In genomic region chr1:65812065-65812464, GRCh38 we compare ENCODE assay signal across 8 cellular contexts. TPM values are rescaled to one million over a fixed set of nuclear protein-coding genes. Genes with fewer than 3 reads are reported as not detected.
DNase-seq lines count a peak whose midpoint lies in the region; ATAC-seq and TF ChIP-seq lines count a peak whose summit lies in the region.

No MANE protein-coding gene starts in this region.

- peaks cover 10% of the 10 kb centered on the region for H3K9me3 Mint-ChIP-seq in T-helper 2 cell treated with Interferon-gamma antibody and Interleukin-4, amounts not matched to agents 5 μg/mL and 100 μg/mL, for 36 hours
- H3K9me3 Mint-ChIP-seq in endodermal cell (no peaks in the 10 kb centered on the region), Caco-2 (ENCODE audit: unreplicated experiment) (no peaks in the 10 kb centered on the region)

- H3K36me3 Mint-ChIP-seq in T-helper 2 cell treated with Interferon-gamma antibody and Interleukin-4, amounts not matched to agents 5 μg/mL and 100 μg/mL, for 36 hours (ENCODE audit: low read depth), result peaks cover 3% of the 10 kb centered on the region
- H3K36me3 Mint-ChIP-seq in endodermal cell (ENCODE audit: low read depth), result no peaks in the 10 kb centered on the region
- H3K36me3 Mint-ChIP-seq in Caco-2 (ENCODE audit: insufficient read depth, unreplicated experiment), result no peaks in the 10 kb centered on the region

- ATAC-seq in GM21515 (IDR thresholded peaks at IDR 0.05; ENCODE audit: unreplicated experiment) (peak; percentile 99), HG03575 (IDR thresholded peaks at IDR 0.05; ENCODE audit: extremely low read depth, insufficient number of reproducible peaks, low FRiP score, unreplicated experiment) (peak; percentile 100)

- H3K4me3 Mint-ChIP-seq in T-helper 2 cell treated with Interferon-gamma antibody and Interleukin-4, amounts not matched to agents 5 μg/mL and 100 μg/mL, for 36 hours, result peak overlapping the region; percentile 24
- H3K4me3 Mint-ChIP-seq in endodermal cell, result no peak overlapping the region
- H3K4me3 Mint-ChIP-seq in Caco-2 (ENCODE audit: unreplicated experiment), result no peak overlapping the region

- H3K79me2 ChIP-seq in trophoblast cell (ENCODE audit: control insufficient read depth, insufficient read depth, low read length, poor library complexity), result no peaks in the 10 kb centered on the region

- H3K79me1 ChIP-seq in trophoblast cell (ENCODE audit: low read length), result no peaks in the 10 kb centered on the region

- 63 to 77% methylated on average over 1 of the region's 1 CpG for WGBS in endodermal cell (ENCODE audit: insufficient coverage in 1 of 2, insufficient read length in 1 of 2), 2 experiments
- no CpG with 5 or more reads among the region's 1 CpG for WGBS in trophoblast cell (ENCODE audit: extremely low coverage, insufficient coverage, insufficient read length)

- no peak overlapping the region for H3K4me2 ChIP-seq in trophoblast cell (ENCODE audit: low read length)

- H3K27ac Mint-ChIP-seq in T-helper 2 cell treated with Interferon-gamma antibody and Interleukin-4, amounts not matched to agents 5 μg/mL and 100 μg/mL, for 36 hours, result peak overlapping the region; percentile 76
- H3K27ac Mint-ChIP-seq in endodermal cell (no peak overlapping the region), Caco-2 (ENCODE audit: unreplicated experiment) (no peak overlapping the region)

- peaks cover 25% of the 10 kb centered on the region for H3K4me1 Mint-ChIP-seq in T-helper 2 cell treated with Interferon-gamma antibody and Interleukin-4, amounts not matched to agents 5 μg/mL and 100 μg/mL, for 36 hours (ENCODE audit: low read depth)
- H3K4me1 Mint-ChIP-seq in endodermal cell (no peaks in the 10 kb centered on the region), Caco-2 (ENCODE audit: low read depth, unreplicated experiment) (no peaks in the 10 kb centered on the region)

- H3K27me3 Mint-ChIP-seq in T-helper 2 cell treated with Interferon-gamma antibody and Interleukin-4, amounts not matched to agents 5 μg/mL and 100 μg/mL, for 36 hours (ENCODE audit: low read depth), result peaks cover 29% of the 10 kb centered on the region
- no peaks in the 10 kb centered on the region for H3K27me3 Mint-ChIP-seq in endodermal cell (ENCODE audit: insufficient read depth)
- H3K27me3 Mint-ChIP-seq in Caco-2 (ENCODE audit: insufficient read depth, unreplicated experiment), result no peaks in the 10 kb centered on the region

- POLR2A ChIA-PET in GM10248 (lab: Yijun Ruan, JAX) (no interaction called here), Caco-2 (lab: Charles Lee) (no interaction called here)

- H3K4me3 ChIP-seq in endodermal cell (ENCODE audit: low read length) (no peak overlapping the region), trophoblast cell (ENCODE audit: low read depth, low read length) (no peak overlapping the region), Caco-2 (ENCODE audit: low read depth, low read length) (no peak overlapping the region)

- no TSS peak for BruUV-seq in Caco-2 (replicated peaks; lab: Mats Ljungman, UMichigan)

- H3K4me1 ChIP-seq in endodermal cell (ENCODE audit: control insufficient read depth, insufficient read depth, low read length) (no peaks in the 10 kb centered on the region), trophoblast cell (ENCODE audit: control insufficient read depth in 1 of 2, insufficient read depth in 2 of 2, low read length in 2 of 2) (peaks cover 0 to 4% of the 10 kb centered on the region in 2 experiments), Caco-2 (no peaks in the 10 kb centered on the region)

- no peak overlapping the region for H4K91ac ChIP-seq in trophoblast cell (ENCODE audit: low read depth, low read length)

- H2BK5ac ChIP-seq in trophoblast cell (ENCODE audit: low read depth, low read length, poor library complexity), result no peak overlapping the region

- intact Hi-C loops in Caco-2 (cut with micrococcal nuclease; ENCODE audit: unreplicated experiment), result no loop called here

- H3K23ac ChIP-seq in trophoblast cell (ENCODE audit: low read length), result no peak overlapping the region

- H3K14ac ChIP-seq in trophoblast cell (ENCODE audit: low read length), result no peak overlapping the region

- no peak overlapping the region for H4K8ac ChIP-seq in trophoblast cell (ENCODE audit: low read depth, low read length)

- H3K27ac ChIP-seq in endodermal cell (ENCODE audit: low read depth, low read length) (no peak overlapping the region), trophoblast cell (ENCODE audit: low read depth, low read length) (no peak overlapping the region)

- H3K4ac ChIP-seq in trophoblast cell (ENCODE audit: low read depth, low read length), result no peak overlapping the region

- H3K36me3 ChIP-seq in endodermal cell (ENCODE audit: control insufficient read depth, insufficient read depth, low read length) (no peaks in the 10 kb centered on the region), trophoblast cell (ENCODE audit: control insufficient read depth in 1 of 2, insufficient read depth in 2 of 2, low read length in 2 of 2) (no peaks in the 10 kb centered on the region), Caco-2 (ENCODE audit: control insufficient read depth, insufficient read depth, low read length) (no peaks in the 10 kb centered on the region)

- H2AK5ac ChIP-seq in trophoblast cell (ENCODE audit: low read length), result no peak overlapping the region

- H3K27me3 ChIP-seq in endodermal cell (ENCODE audit: control insufficient read depth, insufficient read depth, low read length, poor library complexity, severe bottlenecking) (no peaks in the 10 kb centered on the region), trophoblast cell (ENCODE audit: insufficient read depth, low read length) (no peaks in the 10 kb centered on the region), Caco-2 (replicated peaks; ENCODE audit: control insufficient read depth, insufficient read depth, low read length) (no peaks in the 10 kb centered on the region)

- H2BK12ac ChIP-seq in trophoblast cell (ENCODE audit: low read length), result no peak overlapping the region

- H3K9ac ChIP-seq in endodermal cell (ENCODE audit: extremely low read depth, low read length, poor library complexity, severe bottlenecking), result no peak overlapping the region
- no peak overlapping the region for H3K9ac ChIP-seq in trophoblast cell (ENCODE audit: low read length)

- no peak for TF ChIP-seq CTCF in GM10248 (IDR thresholded peaks at IDR 0.05; ENCODE audit: control extremely low read depth, extremely low read depth, low read depth, missing control alignments)
- no peak for TF ChIP-seq CTCF in endodermal cell (conservative IDR thresholded peaks at IDR 0.05)
- no peak for TF ChIP-seq CTCF in Caco-2 (IDR thresholded peaks at IDR 0.05; ENCODE audit: insufficient read depth in 1 of 2, low read depth in 1 of 2, low read length in 1 of 2, severe bottlenecking in 1 of 2, unreplicated experiment in 1 of 2)

- no peak overlapping the region for H2BK120ac ChIP-seq in trophoblast cell (ENCODE audit: insufficient read depth, low read length, poor library complexity)

- no peak overlapping the region for H2AFZ ChIP-seq in trophoblast cell (ENCODE audit: insufficient read depth, low read length, poor library complexity)

- DNase-seq in GM10248 (ENCODE audit: extremely low spot score) (peak; percentile 73), endodermal cell (peak; percentile 50), trophoblast cell (peak; percentile 33 to 51), NCI-H82 treated with DMSO at 0.1 percent for 48 hours (lab: John Stamatoyannopoulos, UW; ENCODE audit: unreplicated experiment) (no peak), Caco-2 (no peak)
- DNase-seq in T-helper 2 cell treated with Interferon-gamma antibody and Interleukin-4, amounts not matched to agents 5 μg/mL and 100 μg/mL, for 36 hours (ENCODE audit: low spot score), result peak; percentile 87

- CTCF ChIA-PET in GM10248 (lab: Yijun Ruan, JAX), result interaction anchor here (0.7 kb wide), 1 partner anchor 21 kb away, joined by 3 read pairs; no protein-coding TSS in a partner anchor
- CTCF ChIA-PET in Caco-2 (lab: Charles Lee), result no interaction called here

- H4K12ac ChIP-seq in trophoblast cell (ENCODE audit: low read depth, low read length), result no peak overlapping the region

- no peaks in the 10 kb centered on the region for H3K9me3 ChIP-seq in endodermal cell (ENCODE audit: control insufficient read depth, low read length)
- H3K9me3 ChIP-seq in trophoblast cell (ENCODE audit: insufficient read depth, low read depth, low read length), result no peaks in the 10 kb centered on the region
- no peaks in the 10 kb centered on the region for H3K9me3 ChIP-seq in Caco-2

- H3K18ac ChIP-seq in trophoblast cell (ENCODE audit: low read length), result no peak overlapping the region

RNA-seq across cellular contexts. Expression of gene PDE4B, which starts 19.4 kb away (rescaled TPM):
- total RNA-seq in endodermal cell (10 to 100 TPM in 1 of 2 donors, 1 to 10 TPM in 1; 4.3 to 18.0 TPM), Caco-2 (2022) (not detected in 2 replicates)
- 20.7 TPM for polyA plus RNA-seq in endodermal cell (2013, experiment 1 of 2)
- 17.2 TPM for polyA plus RNA-seq in endodermal cell (2013, experiment 2 of 2)
- 0.67 and 0.92 TPM in 2 replicates for polyA plus RNA-seq in trophoblast cell (2013)

Comparison
In these comparisons a context has a peak if more than half of its experiments do, and no peak if none do; other contexts are left out.
1. DNase-seq: peak in GM10248 (single experiment), T-helper 2 cell treated with Interferon-gamma antibody and Interleukin-4, amounts not matched to agents 5 μg/mL and 100 μg/mL, for 36 hours (single experiment), endodermal cell (single experiment) and trophoblast cell (2 of 2); none in NCI-H82 treated with DMSO at 0.1 percent for 48 hours (single experiment) and Caco-2 (0 of 2).